In the genomic region with DNA sequence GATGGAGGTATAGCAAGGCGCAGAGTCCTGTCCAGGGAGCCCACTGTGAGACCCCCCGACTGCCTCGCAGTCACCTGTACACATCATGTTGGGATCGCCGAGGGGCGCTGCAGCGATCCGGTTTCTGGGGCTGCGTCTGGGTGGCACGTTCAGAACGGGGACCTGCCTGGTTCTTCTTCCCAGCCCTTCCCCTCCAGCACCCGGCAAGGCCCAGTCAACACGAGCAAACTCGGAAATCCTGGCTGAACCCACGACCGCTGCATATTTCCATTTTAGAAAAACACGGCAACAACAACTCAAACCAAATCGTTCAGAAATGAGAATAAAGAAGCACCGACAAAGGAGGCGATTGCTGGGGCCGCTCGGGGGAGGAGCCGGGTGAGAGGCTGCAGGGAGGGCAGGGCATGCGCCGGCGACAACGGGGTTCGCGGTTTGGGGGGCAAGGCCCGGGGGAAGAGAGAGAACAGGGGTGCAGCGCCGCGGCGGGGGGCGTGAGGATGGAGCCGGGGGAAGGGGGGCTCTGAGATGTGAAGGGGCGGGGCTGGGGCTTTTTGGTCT, we compare ENCODE assay signal across 1 cellular context.
A peak's percentile ranks its signal among the peaks of the same experiment; 100 is the strongest.
TF ChIP-seq lines count a peak whose summit lies in the region.

No MANE protein-coding gene starts in this region.

TF ChIP-seq in K562, 482 proteins besides CTCF, POLR2A, EP300 and RAD21 (continued from another document and continues in another):
- TF ChIP-seq, protein P1, sequence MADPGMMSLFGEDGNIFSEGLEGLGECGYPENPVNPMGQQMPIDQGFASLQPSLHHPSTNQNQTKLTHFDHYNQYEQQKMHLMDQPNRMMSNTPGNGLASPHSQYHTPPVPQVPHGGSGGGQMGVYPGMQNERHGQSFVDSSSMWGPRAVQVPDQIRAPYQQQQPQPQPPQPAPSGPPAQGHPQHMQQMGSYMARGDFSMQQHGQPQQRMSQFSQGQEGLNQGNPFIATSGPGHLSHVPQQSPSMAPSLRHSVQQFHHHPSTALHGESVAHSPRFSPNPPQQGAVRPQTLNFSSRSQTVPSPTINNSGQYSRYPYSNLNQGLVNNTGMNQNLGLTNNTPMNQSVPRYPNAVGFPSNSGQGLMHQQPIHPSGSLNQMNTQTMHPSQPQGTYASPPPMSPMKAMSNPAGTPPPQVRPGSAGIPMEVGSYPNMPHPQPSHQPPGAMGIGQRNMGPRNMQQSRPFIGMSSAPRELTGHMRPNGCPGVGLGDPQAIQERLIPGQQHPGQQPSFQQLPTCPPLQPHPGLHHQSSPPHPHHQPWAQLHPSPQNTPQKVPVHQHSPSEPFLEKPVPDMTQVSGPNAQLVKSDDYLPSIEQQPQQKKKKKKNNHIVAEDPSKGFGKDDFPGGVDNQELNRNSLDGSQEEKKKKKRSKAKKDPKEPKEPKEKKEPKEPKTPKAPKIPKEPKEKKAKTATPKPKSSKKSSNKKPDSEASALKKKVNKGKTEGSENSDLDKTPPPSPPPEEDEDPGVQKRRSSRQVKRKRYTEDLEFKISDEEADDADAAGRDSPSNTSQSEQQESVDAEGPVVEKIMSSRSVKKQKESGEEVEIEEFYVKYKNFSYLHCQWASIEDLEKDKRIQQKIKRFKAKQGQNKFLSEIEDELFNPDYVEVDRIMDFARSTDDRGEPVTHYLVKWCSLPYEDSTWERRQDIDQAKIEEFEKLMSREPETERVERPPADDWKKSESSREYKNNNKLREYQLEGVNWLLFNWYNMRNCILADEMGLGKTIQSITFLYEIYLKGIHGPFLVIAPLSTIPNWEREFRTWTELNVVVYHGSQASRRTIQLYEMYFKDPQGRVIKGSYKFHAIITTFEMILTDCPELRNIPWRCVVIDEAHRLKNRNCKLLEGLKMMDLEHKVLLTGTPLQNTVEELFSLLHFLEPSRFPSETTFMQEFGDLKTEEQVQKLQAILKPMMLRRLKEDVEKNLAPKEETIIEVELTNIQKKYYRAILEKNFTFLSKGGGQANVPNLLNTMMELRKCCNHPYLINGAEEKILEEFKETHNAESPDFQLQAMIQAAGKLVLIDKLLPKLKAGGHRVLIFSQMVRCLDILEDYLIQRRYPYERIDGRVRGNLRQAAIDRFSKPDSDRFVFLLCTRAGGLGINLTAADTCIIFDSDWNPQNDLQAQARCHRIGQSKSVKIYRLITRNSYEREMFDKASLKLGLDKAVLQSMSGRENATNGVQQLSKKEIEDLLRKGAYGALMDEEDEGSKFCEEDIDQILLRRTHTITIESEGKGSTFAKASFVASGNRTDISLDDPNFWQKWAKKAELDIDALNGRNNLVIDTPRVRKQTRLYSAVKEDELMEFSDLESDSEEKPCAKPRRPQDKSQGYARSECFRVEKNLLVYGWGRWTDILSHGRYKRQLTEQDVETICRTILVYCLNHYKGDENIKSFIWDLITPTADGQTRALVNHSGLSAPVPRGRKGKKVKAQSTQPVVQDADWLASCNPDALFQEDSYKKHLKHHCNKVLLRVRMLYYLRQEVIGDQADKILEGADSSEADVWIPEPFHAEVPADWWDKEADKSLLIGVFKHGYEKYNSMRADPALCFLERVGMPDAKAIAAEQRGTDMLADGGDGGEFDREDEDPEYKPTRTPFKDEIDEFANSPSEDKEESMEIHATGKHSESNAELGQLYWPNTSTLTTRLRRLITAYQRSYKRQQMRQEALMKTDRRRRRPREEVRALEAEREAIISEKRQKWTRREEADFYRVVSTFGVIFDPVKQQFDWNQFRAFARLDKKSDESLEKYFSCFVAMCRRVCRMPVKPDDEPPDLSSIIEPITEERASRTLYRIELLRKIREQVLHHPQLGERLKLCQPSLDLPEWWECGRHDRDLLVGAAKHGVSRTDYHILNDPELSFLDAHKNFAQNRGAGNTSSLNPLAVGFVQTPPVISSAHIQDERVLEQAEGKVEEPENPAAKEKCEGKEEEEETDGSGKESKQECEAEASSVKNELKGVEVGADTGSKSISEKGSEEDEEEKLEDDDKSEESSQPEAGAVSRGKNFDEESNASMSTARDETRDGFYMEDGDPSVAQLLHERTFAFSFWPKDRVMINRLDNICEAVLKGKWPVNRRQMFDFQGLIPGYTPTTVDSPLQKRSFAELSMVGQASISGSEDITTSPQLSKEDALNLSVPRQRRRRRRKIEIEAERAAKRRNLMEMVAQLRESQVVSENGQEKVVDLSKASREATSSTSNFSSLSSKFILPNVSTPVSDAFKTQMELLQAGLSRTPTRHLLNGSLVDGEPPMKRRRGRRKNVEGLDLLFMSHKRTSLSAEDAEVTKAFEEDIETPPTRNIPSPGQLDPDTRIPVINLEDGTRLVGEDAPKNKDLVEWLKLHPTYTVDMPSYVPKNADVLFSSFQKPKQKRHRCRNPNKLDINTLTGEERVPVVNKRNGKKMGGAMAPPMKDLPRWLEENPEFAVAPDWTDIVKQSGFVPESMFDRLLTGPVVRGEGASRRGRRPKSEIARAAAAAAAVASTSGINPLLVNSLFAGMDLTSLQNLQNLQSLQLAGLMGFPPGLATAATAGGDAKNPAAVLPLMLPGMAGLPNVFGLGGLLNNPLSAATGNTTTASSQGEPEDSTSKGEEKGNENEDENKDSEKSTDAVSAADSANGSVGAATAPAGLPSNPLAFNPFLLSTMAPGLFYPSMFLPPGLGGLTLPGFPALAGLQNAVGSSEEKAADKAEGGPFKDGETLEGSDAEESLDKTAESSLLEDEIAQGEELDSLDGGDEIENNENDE (IDR thresholded peaks at IDR 0.05; ENCODE audit: low read depth, low read length), result no peak
- TF ChIP-seq MTA3 (IDR thresholded peaks at IDR 0.05; ENCODE audit: borderline replicate concordance) (peak; percentile 18; the same call in 1 of the 2 replicates), SREBF1 (IDR thresholded peaks at IDR 0.05; ENCODE audit: borderline replicate concordance, low read depth, low read length) (no peak), NR4A1 (CRISPR knock-in tag; IDR thresholded peaks at IDR 0.05) (no peak), NR4A1 (tag; IDR thresholded peaks at IDR 0.05) (no peak), PCBP1 (IDR thresholded peaks at IDR 0.05; ENCODE audit: low read depth, low read length, poor library complexity, severe bottlenecking) (no peak), SMARCC2 (IDR thresholded peaks at IDR 0.05; ENCODE audit: low read depth) (0 out of 2 replicates have a peak, but pooled peaks have one; percentile 40), GABPB2 (CRISPR knock-in tag; conservative IDR thresholded peaks at IDR 0.05) (no peak), ZNF551 (CRISPR knock-in tag; IDR thresholded peaks at IDR 0.05) (no peak), TCF3 (CRISPR knock-in tag; IDR thresholded peaks at IDR 0.05) (no peak), ZFX (CRISPR knock-in tag; IDR thresholded peaks at IDR 0.05) (peak; percentile 27; the same call in 1 of the 2 replicates), ZC3H4 (CRISPR knock-in tag; IDR thresholded peaks at IDR 0.05; ENCODE audit: borderline replicate concordance) (peak; percentile 68; the same call in 1 of the 2 replicates), PHTF2 (CRISPR knock-in tag; IDR thresholded peaks at IDR 0.05) (no peak), FOXP1 (CRISPR knock-in tag; IDR thresholded peaks at IDR 0.05) (no peak), ZNF12 (CRISPR knock-in tag; IDR thresholded peaks at IDR 0.05) (peak; percentile 79; the same call in 1 of the 2 replicates)
- TF ChIP-seq, protein P2, sequence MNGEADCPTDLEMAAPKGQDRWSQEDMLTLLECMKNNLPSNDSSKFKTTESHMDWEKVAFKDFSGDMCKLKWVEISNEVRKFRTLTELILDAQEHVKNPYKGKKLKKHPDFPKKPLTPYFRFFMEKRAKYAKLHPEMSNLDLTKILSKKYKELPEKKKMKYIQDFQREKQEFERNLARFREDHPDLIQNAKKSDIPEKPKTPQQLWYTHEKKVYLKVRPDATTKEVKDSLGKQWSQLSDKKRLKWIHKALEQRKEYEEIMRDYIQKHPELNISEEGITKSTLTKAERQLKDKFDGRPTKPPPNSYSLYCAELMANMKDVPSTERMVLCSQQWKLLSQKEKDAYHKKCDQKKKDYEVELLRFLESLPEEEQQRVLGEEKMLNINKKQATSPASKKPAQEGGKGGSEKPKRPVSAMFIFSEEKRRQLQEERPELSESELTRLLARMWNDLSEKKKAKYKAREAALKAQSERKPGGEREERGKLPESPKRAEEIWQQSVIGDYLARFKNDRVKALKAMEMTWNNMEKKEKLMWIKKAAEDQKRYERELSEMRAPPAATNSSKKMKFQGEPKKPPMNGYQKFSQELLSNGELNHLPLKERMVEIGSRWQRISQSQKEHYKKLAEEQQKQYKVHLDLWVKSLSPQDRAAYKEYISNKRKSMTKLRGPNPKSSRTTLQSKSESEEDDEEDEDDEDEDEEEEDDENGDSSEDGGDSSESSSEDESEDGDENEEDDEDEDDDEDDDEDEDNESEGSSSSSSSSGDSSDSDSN (IDR thresholded peaks at IDR 0.05; ENCODE audit: borderline replicate concordance in 1 of 2, low read depth in 2 of 2, low read length in 2 of 2), result peak in 1 of 2 experiments; percentile 50; a peak in 1 of 4 replicates
- TF ChIP-seq, protein P3, sequence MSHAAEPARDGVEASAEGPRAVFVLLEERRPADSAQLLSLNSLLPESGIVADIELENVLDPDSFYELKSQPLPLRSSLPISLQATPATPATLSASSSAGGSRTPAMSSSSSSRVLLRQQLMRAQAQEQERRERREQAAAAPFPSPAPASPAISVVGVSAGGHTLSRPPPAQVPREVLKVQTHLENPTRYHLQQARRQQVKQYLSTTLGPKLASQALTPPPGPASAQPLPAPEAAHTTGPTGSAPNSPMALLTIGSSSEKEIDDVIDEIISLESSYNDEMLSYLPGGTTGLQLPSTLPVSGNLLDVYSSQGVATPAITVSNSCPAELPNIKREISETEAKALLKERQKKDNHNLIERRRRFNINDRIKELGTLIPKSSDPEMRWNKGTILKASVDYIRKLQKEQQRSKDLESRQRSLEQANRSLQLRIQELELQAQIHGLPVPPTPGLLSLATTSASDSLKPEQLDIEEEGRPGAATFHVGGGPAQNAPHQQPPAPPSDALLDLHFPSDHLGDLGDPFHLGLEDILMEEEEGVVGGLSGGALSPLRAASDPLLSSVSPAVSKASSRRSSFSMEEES (CRISPR knock-in tag; IDR thresholded peaks at IDR 0.05), result no peak
- TF ChIP-seq, protein P4, sequence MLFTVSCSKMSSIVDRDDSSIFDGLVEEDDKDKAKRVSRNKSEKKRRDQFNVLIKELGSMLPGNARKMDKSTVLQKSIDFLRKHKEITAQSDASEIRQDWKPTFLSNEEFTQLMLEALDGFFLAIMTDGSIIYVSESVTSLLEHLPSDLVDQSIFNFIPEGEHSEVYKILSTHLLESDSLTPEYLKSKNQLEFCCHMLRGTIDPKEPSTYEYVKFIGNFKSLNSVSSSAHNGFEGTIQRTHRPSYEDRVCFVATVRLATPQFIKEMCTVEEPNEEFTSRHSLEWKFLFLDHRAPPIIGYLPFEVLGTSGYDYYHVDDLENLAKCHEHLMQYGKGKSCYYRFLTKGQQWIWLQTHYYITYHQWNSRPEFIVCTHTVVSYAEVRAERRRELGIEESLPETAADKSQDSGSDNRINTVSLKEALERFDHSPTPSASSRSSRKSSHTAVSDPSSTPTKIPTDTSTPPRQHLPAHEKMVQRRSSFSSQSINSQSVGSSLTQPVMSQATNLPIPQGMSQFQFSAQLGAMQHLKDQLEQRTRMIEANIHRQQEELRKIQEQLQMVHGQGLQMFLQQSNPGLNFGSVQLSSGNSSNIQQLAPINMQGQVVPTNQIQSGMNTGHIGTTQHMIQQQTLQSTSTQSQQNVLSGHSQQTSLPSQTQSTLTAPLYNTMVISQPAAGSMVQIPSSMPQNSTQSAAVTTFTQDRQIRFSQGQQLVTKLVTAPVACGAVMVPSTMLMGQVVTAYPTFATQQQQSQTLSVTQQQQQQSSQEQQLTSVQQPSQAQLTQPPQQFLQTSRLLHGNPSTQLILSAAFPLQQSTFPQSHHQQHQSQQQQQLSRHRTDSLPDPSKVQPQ (CRISPR knock-in tag; IDR thresholded peaks at IDR 0.05; ENCODE audit: borderline replicate concordance), result no peak
- TF ChIP-seq, protein P5, sequence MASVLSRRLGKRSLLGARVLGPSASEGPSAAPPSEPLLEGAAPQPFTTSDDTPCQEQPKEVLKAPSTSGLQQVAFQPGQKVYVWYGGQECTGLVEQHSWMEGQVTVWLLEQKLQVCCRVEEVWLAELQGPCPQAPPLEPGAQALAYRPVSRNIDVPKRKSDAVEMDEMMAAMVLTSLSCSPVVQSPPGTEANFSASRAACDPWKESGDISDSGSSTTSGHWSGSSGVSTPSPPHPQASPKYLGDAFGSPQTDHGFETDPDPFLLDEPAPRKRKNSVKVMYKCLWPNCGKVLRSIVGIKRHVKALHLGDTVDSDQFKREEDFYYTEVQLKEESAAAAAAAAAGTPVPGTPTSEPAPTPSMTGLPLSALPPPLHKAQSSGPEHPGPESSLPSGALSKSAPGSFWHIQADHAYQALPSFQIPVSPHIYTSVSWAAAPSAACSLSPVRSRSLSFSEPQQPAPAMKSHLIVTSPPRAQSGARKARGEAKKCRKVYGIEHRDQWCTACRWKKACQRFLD (CRISPR knock-in tag; IDR thresholded peaks at IDR 0.05), result no peak
- TF ChIP-seq, protein P6, sequence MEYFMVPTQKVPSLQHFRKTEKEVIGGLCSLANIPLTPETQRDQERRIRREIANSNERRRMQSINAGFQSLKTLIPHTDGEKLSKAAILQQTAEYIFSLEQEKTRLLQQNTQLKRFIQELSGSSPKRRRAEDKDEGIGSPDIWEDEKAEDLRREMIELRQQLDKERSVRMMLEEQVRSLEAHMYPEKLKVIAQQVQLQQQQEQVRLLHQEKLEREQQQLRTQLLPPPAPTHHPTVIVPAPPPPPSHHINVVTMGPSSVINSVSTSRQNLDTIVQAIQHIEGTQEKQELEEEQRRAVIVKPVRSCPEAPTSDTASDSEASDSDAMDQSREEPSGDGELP (CRISPR knock-in tag; IDR thresholded peaks at IDR 0.05; ENCODE audit: borderline replicate concordance), result peak; percentile 30; the same call in 1 of the 2 replicates
